Comparison of ENCODE assay signal across 11 cellular contexts in genomic region chr1:206116873-206117150, GRCh38. TPM values are rescaled to one million over a fixed set of nuclear protein-coding genes. Genes with fewer than 3 reads are reported as not detected.
DNase-seq lines count a peak whose midpoint lies in the region; ATAC-seq, FAIRE-seq and TF ChIP-seq lines count a peak whose summit lies in the region.
"Had no signal": no experiment of that assay in that cellular context is flagged by ENCODE, and none has a peak within 500 bp of the region (broad histone marks: within the 10 kb centered on the region; RNA-seq: fewer than 3 reads in every experiment).

No MANE protein-coding gene starts in this region.

- H3K9me3 ChIP-seq in keratinocyte (ENCODE audit: control insufficient read depth, low read depth, low read length) = no peaks in the 10 kb centered on the region
- H3K9me3 ChIP-seq: BE2C had no signal

- dilution Hi-C loops in keratinocyte (cut with MboI; ENCODE audit: extremely low pct_ligation_motif_present, low sequenced_read_pairs) = no loop called here

- H3K9ac ChIP-seq in keratinocyte (ENCODE audit: control insufficient read depth, extremely low read depth, insufficient read depth, low read length) = no peak overlapping the region

- DNase-seq in T-helper 1 cell (no peak), keratinocyte (ENCODE audit: low read depth, low spot score) (no peak), SIG-M5 treated with dmso at 0.1 percent for 504 hours (lab: John Stamatoyannopoulos, UW; ENCODE audit: unreplicated experiment) (no peak), AG20443 (ENCODE audit: low spot score) (no peak)
- DNase-seq in activated naive CD8-positive, alpha-beta T cell treated with anti-CD3 and anti-CD28 coated beads, Interleukin-2, amount 10 ng/mL, durations not matched to agents 7 days and 5 days = no peak
- DNase-seq in stimulated activated naive CD8-positive, alpha-beta T cell treated with anti-CD3 and anti-CD28 coated beads, Interleukin-15, amount 100 ng/mL, for 72 hours = no peak

- POLR2A ChIA-PET in activated naive CD8-positive, alpha-beta T cell treated with anti-CD3 and anti-CD28 coated beads, Interleukin-2, amount 10 ng/mL, durations not matched to agents 7 days and 5 days (lab: Charles Lee) = no interaction called here

- H4K20me1 ChIP-seq in keratinocyte (ENCODE audit: control insufficient read depth, extremely low read depth, insufficient read depth, low read length) = no peaks in the 10 kb centered on the region

- H2AFZ ChIP-seq in keratinocyte (ENCODE audit: control insufficient read depth, low read length) = no peak overlapping the region

- peaks cover 71% of the 10 kb centered on the region for H3K27me3 Mint-ChIP-seq in T-helper 1 cell treated with Interleukin-12 subunit alpha and Interleukin-12 subunit beta and Interleukin-4 antibody, amounts not matched to agents 30 μg/mL and 1 μg/mL, for 36 hours (ENCODE audit: low read depth)
- H3K27me3 Mint-ChIP-seq in activated naive CD8-positive, alpha-beta T cell treated with anti-CD3 and anti-CD28 coated beads, Interleukin-2, amount 10 ng/mL, durations not matched to agents 7 days and 5 days = peaks cover 57% of the 10 kb centered on the region
- peaks cover 76% of the 10 kb centered on the region for H3K27me3 Mint-ChIP-seq in stimulated activated naive CD8-positive, alpha-beta T cell treated with anti-CD3 and anti-CD28 coated beads, Interleukin-15, amount 100 ng/mL, for 72 hours

- no peak for ATAC-seq in activated naive CD8-positive, alpha-beta T cell treated with anti-CD3 and anti-CD28 coated beads, Interleukin-2, amount 10 ng/mL, durations not matched to agents 7 days and 5 days (ENCODE audit: low read depth)
- ATAC-seq in stimulated activated naive CD8-positive, alpha-beta T cell treated with anti-CD3 and anti-CD28 coated beads, Interleukin-15, amount 100 ng/mL, for 72 hours = no peak
- no peak for ATAC-seq in GM18511 (IDR thresholded peaks at IDR 0.05; ENCODE audit: unreplicated experiment)

- no peaks in the 10 kb centered on the region for H3K9me1 ChIP-seq in keratinocyte (ENCODE audit: control insufficient read depth, extremely low read depth, insufficient read depth, low read length)

- no peak overlapping the region for H3K27ac ChIP-seq in keratinocyte (ENCODE audit: control insufficient read depth, insufficient read depth, low read length)

- no peak for FAIRE-seq in keratinocyte (lab: Jason Lieb, UNC)

- peaks cover 9% of the 10 kb centered on the region for H3K4me1 ChIP-seq in keratinocyte (ENCODE audit: control insufficient read depth, extremely low read depth, insufficient read depth, low read length)
- H3K4me1 ChIP-seq: BE2C had no signal

- peaks cover 13% of the 10 kb centered on the region for H3K9me3 Mint-ChIP-seq in T-helper 1 cell treated with Interleukin-12 subunit alpha and Interleukin-12 subunit beta and Interleukin-4 antibody, amounts not matched to agents 30 μg/mL and 1 μg/mL, for 36 hours
- H3K9me3 Mint-ChIP-seq in activated naive CD8-positive, alpha-beta T cell treated with anti-CD3 and anti-CD28 coated beads, Interleukin-2, amount 10 ng/mL, durations not matched to agents 7 days and 5 days = peaks cover 4% of the 10 kb centered on the region
- peaks cover 16 to 20% of the 10 kb centered on the region in 2 donors for H3K9me3 Mint-ChIP-seq in stimulated activated naive CD8-positive, alpha-beta T cell treated with anti-CD3 and anti-CD28 coated beads, Interleukin-15, amount 100 ng/mL, for 72 hours
- H3K9me3 Mint-ChIP-seq: natural killer cell treated with Interleukin-12 subunit alpha and Interleukin-12 subunit beta and Interleukin-15 and Interleukin-18, amount 100 ng/mL, for 72 hours had no signal

- no peak for TF ChIP-seq CTCF in keratinocyte (optimal IDR thresholded peaks at IDR 0.05 in 1 of 3, IDR thresholded peaks at IDR 0.05 in 1 of 3, conservative IDR thresholded peaks at IDR 0.05 in 1 of 3; ENCODE audit: extremely low read depth in 1 of 3, insufficient read depth in 2 of 3, low read length in 3 of 3)

- H3K27me3 ChIP-seq in keratinocyte (ENCODE audit: control insufficient read depth, extremely low read depth, insufficient read depth, low read length) = peaks cover 31% of the 10 kb centered on the region

- H3K36me3 Mint-ChIP-seq in T-helper 1 cell treated with Interleukin-12 subunit alpha and Interleukin-12 subunit beta and Interleukin-4 antibody, amounts not matched to agents 30 μg/mL and 1 μg/mL, for 36 hours (ENCODE audit: low read depth) = no peaks in the 10 kb centered on the region
- no peaks in the 10 kb centered on the region for H3K36me3 Mint-ChIP-seq in activated naive CD8-positive, alpha-beta T cell treated with anti-CD3 and anti-CD28 coated beads, Interleukin-2, amount 10 ng/mL, durations not matched to agents 7 days and 5 days

- H3K4me3 Mint-ChIP-seq in T-helper 1 cell treated with Interleukin-12 subunit alpha and Interleukin-12 subunit beta and Interleukin-4 antibody, amounts not matched to agents 30 μg/mL and 1 μg/mL, for 36 hours = peak overlapping the region; percentile 52
- peak overlapping the region; percentile 56 for H3K4me3 Mint-ChIP-seq in activated naive CD8-positive, alpha-beta T cell treated with anti-CD3 and anti-CD28 coated beads, Interleukin-2, amount 10 ng/mL, durations not matched to agents 7 days and 5 days
- peak overlapping the region; percentile 48 to 51 for H3K4me3 Mint-ChIP-seq in stimulated activated naive CD8-positive, alpha-beta T cell treated with anti-CD3 and anti-CD28 coated beads, Interleukin-15, amount 100 ng/mL, for 72 hours
- H3K4me3 Mint-ChIP-seq: natural killer cell treated with Interleukin-12 subunit alpha and Interleukin-12 subunit beta and Interleukin-15 and Interleukin-18, amount 100 ng/mL, for 72 hours had no signal

- H3K79me2 ChIP-seq in keratinocyte (ENCODE audit: control insufficient read depth, insufficient read depth, low read length) = no peaks in the 10 kb centered on the region

- H3K36me3 ChIP-seq in keratinocyte (ENCODE audit: control insufficient read depth in 2 of 2, extremely low read depth in 1 of 2, insufficient read depth in 2 of 2, low read length in 2 of 2) = no peaks in the 10 kb centered on the region
- H3K36me3 ChIP-seq: BE2C had no signal

- H3K4me3 ChIP-seq in keratinocyte (ENCODE audit: control insufficient read depth in 2 of 3, extremely low read depth in 1 of 3, insufficient read depth in 2 of 3, low read depth in 1 of 3, low read length in 3 of 3) = no peak overlapping the region

- peak overlapping the region; percentile 79 for H3K4me2 ChIP-seq in keratinocyte (ENCODE audit: control insufficient read depth, extremely low read depth, insufficient read depth, low read depth, low read length)

- peak overlapping the region; percentile 44 for H3K27ac Mint-ChIP-seq in T-helper 1 cell treated with Interleukin-12 subunit alpha and Interleukin-12 subunit beta and Interleukin-4 antibody, amounts not matched to agents 30 μg/mL and 1 μg/mL, for 36 hours
- no peak overlapping the region for H3K27ac Mint-ChIP-seq in activated naive CD8-positive, alpha-beta T cell treated with anti-CD3 and anti-CD28 coated beads, Interleukin-2, amount 10 ng/mL, durations not matched to agents 7 days and 5 days
- no peak overlapping the region for H3K27ac Mint-ChIP-seq in stimulated activated naive CD8-positive, alpha-beta T cell treated with anti-CD3 and anti-CD28 coated beads, Interleukin-15, amount 100 ng/mL, for 72 hours
- H3K27ac Mint-ChIP-seq: natural killer cell treated with Interleukin-12 subunit alpha and Interleukin-12 subunit beta and Interleukin-15 and Interleukin-18, amount 100 ng/mL, for 72 hours had no signal

- peaks cover 8% of the 10 kb centered on the region for H3K4me1 Mint-ChIP-seq in T-helper 1 cell treated with Interleukin-12 subunit alpha and Interleukin-12 subunit beta and Interleukin-4 antibody, amounts not matched to agents 30 μg/mL and 1 μg/mL, for 36 hours (ENCODE audit: low read depth)
- H3K4me1 Mint-ChIP-seq in activated naive CD8-positive, alpha-beta T cell treated with anti-CD3 and anti-CD28 coated beads, Interleukin-2, amount 10 ng/mL, durations not matched to agents 7 days and 5 days = peaks cover 7% of the 10 kb centered on the region
- H3K4me1 Mint-ChIP-seq in stimulated activated naive CD8-positive, alpha-beta T cell treated with anti-CD3 and anti-CD28 coated beads, Interleukin-15, amount 100 ng/mL, for 72 hours = peaks cover 20% of the 10 kb centered on the region

RNA-seq across cellular contexts. Expression of gene AVPR1B, which starts 0.4 kb away (rescaled TPM):
- not detected for total RNA-seq in activated naive CD8-positive, alpha-beta T cell treated with anti-CD3 and anti-CD28 coated beads, Interleukin-2, amount 10 ng/mL, durations not matched to agents 7 days and 5 days
- not detected in 3 replicates for polyA plus RNA-seq in keratinocyte
- polyA plus RNA-seq in keratinocyte (2011; ENCODE audit: low read depth) = not detected
- polyA plus RNA-seq in keratinocyte (2011; cell fraction: cytosol; rRNA removed) = not detected in 2 replicates
- polyA plus RNA-seq in keratinocyte (2011; cell fraction: nucleus; rRNA removed) = not detected in 2 replicates
- not detected in 2 replicates for polyA plus RNA-seq in keratinocyte (2012; ENCODE audit: low replicate concordance)
- not detected in 3 replicates for polyA minus RNA-seq in keratinocyte
- not detected for polyA minus RNA-seq in keratinocyte (2011; cell fraction: cytosol; rRNA and poly(A)+ RNA removed)
- not detected in 2 replicates for polyA minus RNA-seq in keratinocyte (2011; cell fraction: nucleus; rRNA and poly(A)+ RNA removed)
- total RNA-seq: natural killer cell treated with Interleukin-12 subunit alpha and Interleukin-12 subunit beta and Interleukin-15 and Interleukin-18, amount 100 ng/mL, for 72 hours; OCI-LY7 had no signal
